1 cellular context compared by ENCODE assay signal in genomic region chr3:49017978-49018706, GRCh38.
TF ChIP-seq lines count a peak whose summit lies in the region.

DALRD3 (minus strand) TSS chr3:49018580; CDS start chr3:49018564, 16 bp downstream.

TF ChIP-seq in HepG2, 621 proteins besides CTCF, POLR2A, EP300 and RAD21 (continued from another document and continues in another):
- TF ChIP-seq MXD3 (CRISPR knock-in tag; IDR thresholded peaks at IDR 0.05) (peak; percentile 37), ZNF816 (CRISPR knock-in tag; IDR thresholded peaks at IDR 0.05; ENCODE audit: borderline replicate concordance) (no peak), DNMT3B (CRISPR knock-in tag; conservative IDR thresholded peaks at IDR 0.05) (no peak), YY1 (IDR thresholded peaks at IDR 0.05; ENCODE audit: insufficient read depth, insufficient replicate concordance, low read depth, low read length) (peak; percentile 59), ZNF580 (CRISPR knock-in tag; IDR thresholded peaks at IDR 0.05; ENCODE audit: borderline replicate concordance, low read depth) (no peak), SNAPC5 (CRISPR knock-in tag; IDR thresholded peaks at IDR 0.05; ENCODE audit: borderline replicate concordance) (no peak), SNAI1 (CRISPR knock-in tag; IDR thresholded peaks at IDR 0.05; ENCODE audit: borderline replicate concordance) (0 out of 2 replicates have a peak, but pooled peaks have one; percentile 29), ZNF230 (CRISPR knock-in tag; IDR thresholded peaks at IDR 0.05) (peak; percentile 59), IRF9 (CRISPR knock-in tag; IDR thresholded peaks at IDR 0.05; ENCODE audit: borderline replicate concordance) (0 out of 2 replicates have a peak, but pooled peaks have one; percentile 70), ZSCAN31 (CRISPR knock-in tag; IDR thresholded peaks at IDR 0.05; ENCODE audit: low read depth) (peak; percentile 93; the same call in 1 of the 2 replicates), ZNF337 (CRISPR knock-in tag; IDR thresholded peaks at IDR 0.05; ENCODE audit: borderline replicate concordance, low read depth) (no peak; the same call in 1 of the 2 replicates), SIN3A (IDR thresholded peaks at IDR 0.05; ENCODE audit: borderline replicate concordance, low read depth, low read length) (peak; percentile 80; the same call in 1 of the 2 replicates), DR1 (CRISPR knock-in tag; IDR thresholded peaks at IDR 0.05) (peak; percentile 48; the same call in 1 of the 2 replicates), RXRA (CRISPR knock-in tag; IDR thresholded peaks at IDR 0.05) (no peak), TFAP4 (IDR thresholded peaks at IDR 0.05; ENCODE audit: borderline replicate concordance, low read depth) (0 out of 2 replicates have a peak, but pooled peaks have one; percentile 3), PAWR (CRISPR knock-in tag; IDR thresholded peaks at IDR 0.05; ENCODE audit: borderline replicate concordance) (0 out of 2 replicates have a peak, but pooled peaks have one; percentile 30), AKNA (CRISPR knock-in tag; IDR thresholded peaks at IDR 0.05; ENCODE audit: borderline replicate concordance) (no peak), ATF7-NPFF (CRISPR knock-in tag; IDR thresholded peaks at IDR 0.05; ENCODE audit: low read depth) (no peak; the same call in 1 of the 2 replicates), ZSCAN9 (CRISPR knock-in tag; IDR thresholded peaks at IDR 0.05; ENCODE audit: borderline replicate concordance) (0 out of 2 replicates have a peak, but pooled peaks have one; percentile 37), CEBPG (CRISPR knock-in tag; IDR thresholded peaks at IDR 0.05) (no peak), AKAP8 (CRISPR knock-in tag; IDR thresholded peaks at IDR 0.05) (peak; percentile 99), NFE2L1 (CRISPR knock-in tag; IDR thresholded peaks at IDR 0.05; ENCODE audit: borderline replicate concordance) (no peak), ZNF18 (CRISPR knock-in tag; IDR thresholded peaks at IDR 0.05; ENCODE audit: insufficient replicate concordance) (peak; percentile 35), MEF2D (CRISPR knock-in tag; IDR thresholded peaks at IDR 0.05) (0 out of 2 replicates have a peak, but pooled peaks have one; percentile 28), ZNF543 (CRISPR knock-in tag; IDR thresholded peaks at IDR 0.05) (peak; percentile 90), AHDC1 (CRISPR knock-in tag; IDR thresholded peaks at IDR 0.05; ENCODE audit: borderline replicate concordance) (no peak), ZNF317 (CRISPR knock-in tag; IDR thresholded peaks at IDR 0.05) (no peak), ZNF275 (CRISPR knock-in tag; IDR thresholded peaks at IDR 0.05; ENCODE audit: borderline replicate concordance) (peak; percentile 47; the same call in 1 of the 2 replicates), ZNF276 (CRISPR knock-in tag; IDR thresholded peaks at IDR 0.05; ENCODE audit: low read depth) (peak; percentile 78; the same call in 1 of the 2 replicates), MLXIP (CRISPR knock-in tag; IDR thresholded peaks at IDR 0.05; ENCODE audit: borderline replicate concordance) (no peak), WIZ (CRISPR knock-in tag; IDR thresholded peaks at IDR 0.05) (no peak; the same call in 1 of the 2 replicates), ZNF121 (CRISPR knock-in tag; IDR thresholded peaks at IDR 0.05) (peak; percentile 99)
